Comparison of ENCODE assay signal across 12 cellular contexts in the genomic region with DNA sequence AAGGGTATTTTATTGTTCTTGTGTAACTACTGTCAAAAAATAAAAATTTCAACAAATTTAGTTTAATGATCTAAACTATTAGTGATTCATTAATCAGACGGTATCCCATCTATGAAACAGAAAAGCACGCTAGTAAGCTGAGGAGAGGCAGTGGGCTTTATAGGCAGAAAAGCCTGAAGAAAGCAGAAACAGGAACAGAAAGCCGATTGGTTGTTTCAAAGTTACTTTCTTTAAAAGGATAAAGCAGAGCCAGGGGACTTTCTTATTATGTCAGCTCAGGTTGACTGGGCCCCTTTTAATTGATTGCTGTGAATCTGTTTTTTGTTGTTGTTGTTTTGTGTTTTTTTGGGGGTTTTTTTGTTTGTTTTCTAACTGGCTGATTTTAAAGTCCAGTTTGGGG.
A peak's percentile ranks its signal among the peaks of the same experiment; 100 is the strongest.
DNase-seq lines count a peak whose midpoint lies in the region; ATAC-seq and TF ChIP-seq lines count a peak whose summit lies in the region.
"Had no signal": no experiment of that assay in that cellular context is flagged by ENCODE, and none has a peak within 500 bp of the region (broad histone marks: within the 10 kb centered on the region; RNA-seq: fewer than 3 reads in every experiment).

No MANE protein-coding gene starts in this region.

- H3K4me1 Mint-ChIP-seq in stimulated activated naive B cell treated with anti-CD40 and anti-IgM and Interleukin-4, amounts not matched to agents 10 μg/mL and 1 μg/mL and 100 μg/mL, for 72 hours = peaks cover 0 to 6% of the 10 kb centered on the region in 2 donors
- H3K4me1 Mint-ChIP-seq: immature natural killer cell; naive thymus-derived CD4-positive, alpha-beta T cell had no signal

- TF ChIP-seq CTCF in Loucy (conservative IDR thresholded peaks at IDR 0.05; ENCODE audit: low read length) = no peak
- TF ChIP-seq CTCF in coronary artery (IDR thresholded peaks at IDR 0.05) = no peak

- H3K36me3 ChIP-seq in Loucy (ENCODE audit: insufficient read depth, low read length) = no peaks in the 10 kb centered on the region
- H3K36me3 ChIP-seq: stomach had no signal

- no peak overlapping the region for H3K4me2 ChIP-seq in Loucy (ENCODE audit: low read depth, low read length, poor library complexity, severe bottlenecking)

- no peak overlapping the region for H3K4me3 Mint-ChIP-seq in stimulated activated naive B cell treated with anti-CD40 and anti-IgM and Interleukin-4, amounts not matched to agents 10 μg/mL and 1 μg/mL and 100 μg/mL, for 72 hours
- H3K4me3 Mint-ChIP-seq: immature natural killer cell; naive thymus-derived CD4-positive, alpha-beta T cell had no signal

- no peaks in the 10 kb centered on the region for H3K27me3 ChIP-seq in Loucy (ENCODE audit: insufficient read depth, low read length, poor library complexity, severe bottlenecking)
- H3K27me3 ChIP-seq: stomach had no signal

- no peak overlapping the region for H3K4me3 ChIP-seq in Loucy (ENCODE audit: low read length, poor library complexity, severe bottlenecking)
- H3K4me3 ChIP-seq in coronary artery = no peak overlapping the region
- H3K4me3 ChIP-seq: stomach had no signal

- DNase-seq in myocyte (ENCODE audit: low read depth) (peak; percentile 27), coronary artery (ENCODE audit: low spot score) (no peak), EL (no peak), NCI-H1694 treated with DMSO at 0.1 percent for 48 hours (lab: John Stamatoyannopoulos, UW) (no peak)
- DNase-seq in stimulated activated naive B cell treated with anti-CD40 and anti-IgM and Interleukin-4, amounts not matched to agents 10 μg/mL and 1 μg/mL and 100 μg/mL, for 72 hours = no peak
- DNase-seq: immature natural killer cell; naive thymus-derived CD4-positive, alpha-beta T cell; NCI-H1048; stomach had no signal

- H4K20me1 ChIP-seq in Loucy (ENCODE audit: insufficient read depth, low read length, poor library complexity, severe bottlenecking) = no peaks in the 10 kb centered on the region

- no peak overlapping the region for H3K27ac Mint-ChIP-seq in stimulated activated naive B cell treated with anti-CD40 and anti-IgM and Interleukin-4, amounts not matched to agents 10 μg/mL and 1 μg/mL and 100 μg/mL, for 72 hours
- H3K27ac Mint-ChIP-seq: immature natural killer cell; naive thymus-derived CD4-positive, alpha-beta T cell had no signal

- H3F3A ChIP-seq in Loucy (ENCODE audit: low read depth) = no peaks in the 10 kb centered on the region

- no peaks in the 10 kb centered on the region for H3K79me2 ChIP-seq in Loucy (ENCODE audit: insufficient read depth, low read length)

- ATAC-seq in GM18508 (IDR thresholded peaks at IDR 0.05; ENCODE audit: insufficient read depth, unreplicated experiment) (peak; percentile 25), GM21529 (IDR thresholded peaks at IDR 0.05; ENCODE audit: unreplicated experiment) (peak; percentile 29)
- no peak for ATAC-seq in stimulated activated naive B cell treated with anti-CD40 and anti-IgM and Interleukin-4, amounts not matched to agents 10 μg/mL and 1 μg/mL and 100 μg/mL, for 72 hours (replicated peaks)
- ATAC-seq: naive thymus-derived CD4-positive, alpha-beta T cell had no signal

- no peaks in the 10 kb centered on the region for H3K9me3 ChIP-seq in Loucy (ENCODE audit: insufficient read depth, low read depth, low read length)
- H3K9me3 ChIP-seq: stomach had no signal

- H3K27me3 Mint-ChIP-seq in stimulated activated naive B cell treated with anti-CD40 and anti-IgM and Interleukin-4, amounts not matched to agents 10 μg/mL and 1 μg/mL and 100 μg/mL, for 72 hours = peaks cover 5 to 8% of the 10 kb centered on the region in 2 donors

- H3K4me1 ChIP-seq in Loucy (ENCODE audit: insufficient read depth, low read length, poor library complexity, severe bottlenecking) = no peaks in the 10 kb centered on the region

- H3K27ac ChIP-seq in coronary artery = no peak overlapping the region

- H3K9me3 Mint-ChIP-seq in stimulated activated naive B cell treated with anti-CD40 and anti-IgM and Interleukin-4, amounts not matched to agents 10 μg/mL and 1 μg/mL and 100 μg/mL, for 72 hours = peaks cover 0 to 2% of the 10 kb centered on the region in 2 donors
- H3K9me3 Mint-ChIP-seq: immature natural killer cell had no signal

- H3K9ac ChIP-seq in Loucy (ENCODE audit: low read depth, low read length, poor library complexity, severe bottlenecking) = no peak overlapping the region

- no peaks in the 10 kb centered on the region for H3K36me3 Mint-ChIP-seq in stimulated activated naive B cell treated with anti-CD40 and anti-IgM and Interleukin-4, amounts not matched to agents 10 μg/mL and 1 μg/mL and 100 μg/mL, for 72 hours
- H3K36me3 Mint-ChIP-seq: immature natural killer cell; naive thymus-derived CD4-positive, alpha-beta T cell had no signal

- H3K9me2 ChIP-seq in Loucy (replicated peaks; ENCODE audit: low read depth, low read length) = no peaks in the 10 kb centered on the region

- peak overlapping the region; percentile 58; the same call in 1 of the 2 replicates for H2AFZ ChIP-seq in Loucy (ENCODE audit: low read length)

Comparison
In these comparisons a context has a peak if more than half of its experiments do, and no peak if none do; other contexts are left out.
1. ATAC-seq: peak in GM18508 (single experiment) and GM21529 (single experiment); none in stimulated activated naive B cell treated with anti-CD40 and anti-IgM and Interleukin-4, amounts not matched to agents 10 μg/mL and 1 μg/mL and 100 μg/mL, for 72 hours (0 of 2).